Comparison of ENCODE assay signal across 10 cellular contexts in genomic region chrX:51494409-51494808, GRCh38. TPM values are rescaled to one million over a fixed set of nuclear protein-coding genes. Genes with fewer than 3 reads are reported as not detected.
A peak's percentile ranks its signal among the peaks of the same experiment; 100 is the strongest.
DNase-seq lines count a peak whose midpoint lies in the region; ATAC-seq, FAIRE-seq and TF ChIP-seq lines count a peak whose summit lies in the region.
"Had no signal": no experiment of that assay in that cellular context is flagged by ENCODE, and none has a peak within 500 bp of the region (broad histone marks: within the 10 kb centered on the region; RNA-seq: fewer than 3 reads in every experiment).

No MANE protein-coding gene starts in this region.

- no TSS peak for BruUV-seq in mammary epithelial cell (replicated peaks; lab: Mats Ljungman, UMichigan)

- no peak overlapping the region for H3K27ac Mint-ChIP-seq in stimulated activated effector memory CD8-positive, alpha-beta T cell treated with anti-CD3 and anti-CD28 coated beads, Interleukin-12 subunit alpha, Interleukin-12 subunit beta, amount 100 ng/mL, for 72 hours

- dilution Hi-C loops in mammary epithelial cell (cut with HindIII; ENCODE audit: low sequenced_read_pairs), result no loop called here

- 32% methylated on average over 4 of the region's 4 CpGs for WGBS in mammary epithelial cell (ENCODE audit: low coverage, missing lambda C conversion rate)
- WGBS in thyroid gland, 2 donors, result 49 to 69% methylated on average over 4 of the region's 4 CpGs

- intact Hi-C loops in mammary epithelial cell (cut with micrococcal nuclease), result no loop called here
- intact Hi-C loops in breast epithelium (cut with DNase I; ENCODE audit: low total_unique reads), result no loop called here
- intact Hi-C loops in thyroid gland (cut with DNase I), result no loop called here

- no peak for ATAC-seq in stimulated activated effector memory CD8-positive, alpha-beta T cell treated with anti-CD3 and anti-CD28 coated beads, Interleukin-12 subunit alpha, Interleukin-12 subunit beta, amount 100 ng/mL, for 72 hours
- no peak for ATAC-seq in GM21515 (IDR thresholded peaks at IDR 0.05; ENCODE audit: unreplicated experiment)

- CTCF ChIA-PET in mammary epithelial cell (lab: Charles Lee; ENCODE audit: low non-redundant PET), result no interaction called here

- no peaks in the 10 kb centered on the region for H3K27me3 ChIP-seq in mammary epithelial cell (ENCODE audit: insufficient read depth, low read length)
- H3K27me3 ChIP-seq in breast epithelium, result peaks cover 0 to 47% of the 10 kb centered on the region in 2 donors
- H3K27me3 ChIP-seq in thyroid gland, result no peaks in the 10 kb centered on the region

- in situ Hi-C loops in mammary epithelial cell (cut with MboI; ENCODE audit: low sequenced_read_pairs in 2 of 2), result no loop called here

- H2AFZ ChIP-seq in mammary epithelial cell (ENCODE audit: low read depth, low read length), result no peak overlapping the region

- H3K9me3 ChIP-seq in mammary epithelial cell (replicated peaks; ENCODE audit: insufficient read depth, low read length) (peaks cover 6% of the 10 kb centered on the region), breast epithelium (no peaks in the 10 kb centered on the region), thyroid gland (no peaks in the 10 kb centered on the region)

- H3K4me3 ChIP-seq in mammary epithelial cell (replicated peaks in 1 of 3; ENCODE audit: insufficient read depth in 1 of 3, low read depth in 2 of 3, low read length in 3 of 3), result peak overlapping the region in 1 of 3 experiments; percentile 57
- no peak overlapping the region for H3K4me3 ChIP-seq in breast epithelium
- H3K4me3 ChIP-seq in thyroid gland (replicated peaks in 1 of 3), result no peak overlapping the region

- peak overlapping the region; percentile 31 for H3K4me2 ChIP-seq in mammary epithelial cell (ENCODE audit: insufficient read depth, low read depth, low read length)

- H3K4me1 ChIP-seq in mammary epithelial cell (ENCODE audit: insufficient read depth, low read length) (no peaks in the 10 kb centered on the region), breast epithelium (no peaks in the 10 kb centered on the region), thyroid gland (no peaks in the 10 kb centered on the region)

- peak overlapping the region; percentile 75 for H3K4me3 Mint-ChIP-seq in stimulated activated effector memory CD8-positive, alpha-beta T cell treated with anti-CD3 and anti-CD28 coated beads, Interleukin-12 subunit alpha, Interleukin-12 subunit beta, amount 100 ng/mL, for 72 hours

- DNase-seq in mammary epithelial cell (no peak), breast epithelium (ENCODE audit: low spot score in 2 of 2) (no peak), RCC 7860 (ENCODE audit: low spot score) (no peak), fibroblast of peridontal ligament (ENCODE audit: extremely low read depth) (peak; percentile 23), thyroid gland (no peak), hypothalamus (lab: John Stamatoyannopoulos, UW) (no peak)
- no peak for DNase-seq in stimulated activated effector memory CD8-positive, alpha-beta T cell treated with anti-CD3 and anti-CD28 coated beads, Interleukin-12 subunit alpha, Interleukin-12 subunit beta, amount 100 ng/mL, for 72 hours (ENCODE audit: low spot score in 2 of 2)
- DNase-seq: NCI-H345 had no signal

- FAIRE-seq in RCC 7860 (lab: Jason Lieb, UNC), result peak; percentile 69

- H3K36me3 Mint-ChIP-seq in stimulated activated effector memory CD8-positive, alpha-beta T cell treated with anti-CD3 and anti-CD28 coated beads, Interleukin-12 subunit alpha, Interleukin-12 subunit beta, amount 100 ng/mL, for 72 hours, result no peaks in the 10 kb centered on the region

- no peaks in the 10 kb centered on the region for H3K9me3 Mint-ChIP-seq in stimulated activated effector memory CD8-positive, alpha-beta T cell treated with anti-CD3 and anti-CD28 coated beads, Interleukin-12 subunit alpha, Interleukin-12 subunit beta, amount 100 ng/mL, for 72 hours

- peaks cover 6% of the 10 kb centered on the region for H3K4me1 Mint-ChIP-seq in stimulated activated effector memory CD8-positive, alpha-beta T cell treated with anti-CD3 and anti-CD28 coated beads, Interleukin-12 subunit alpha, Interleukin-12 subunit beta, amount 100 ng/mL, for 72 hours

- TF ChIP-seq CTCF in mammary epithelial cell (conservative IDR thresholded peaks at IDR 0.05 in 1 of 2, IDR thresholded peaks at IDR 0.05 in 1 of 2; ENCODE audit: extremely low read depth in 1 of 2, insufficient read depth in 1 of 2, low read depth in 1 of 2, low read length in 2 of 2) (peak in 1 of 2 donors; percentile 4), breast epithelium (IDR thresholded peaks at IDR 0.05) (no peak), thyroid gland (IDR thresholded peaks at IDR 0.05) (no peak)

- H3K27ac ChIP-seq in mammary epithelial cell (ENCODE audit: insufficient read depth, low read depth, low read length) (no peak overlapping the region), breast epithelium (no peak overlapping the region), thyroid gland (no peak overlapping the region)
- H3K27ac ChIP-seq: HL-60 had no signal

- no peaks in the 10 kb centered on the region for H4K20me1 ChIP-seq in mammary epithelial cell (ENCODE audit: insufficient read depth, low read length)

- TF ChIP-seq POLR2A in breast epithelium (IDR thresholded peaks at IDR 0.05) (no peak), thyroid gland (IDR thresholded peaks at IDR 0.05) (no peak)

- H3K79me2 ChIP-seq in mammary epithelial cell (ENCODE audit: insufficient read depth, low read length), result peaks cover 25% of the 10 kb centered on the region

- H3K9ac ChIP-seq in mammary epithelial cell (ENCODE audit: insufficient read depth, low read length), result no peak overlapping the region

- H3K36me3 ChIP-seq in mammary epithelial cell (ENCODE audit: insufficient read depth, low read length) (no peaks in the 10 kb centered on the region), breast epithelium (no peaks in the 10 kb centered on the region), thyroid gland (no peaks in the 10 kb centered on the region)

RNA-seq across cellular contexts. Expression of gene NUDT11, which starts 2.0 kb away (rescaled TPM):
- total RNA-seq in mammary epithelial cell (10 to 100 TPM; 13.6 to 14.3 TPM), breast epithelium (1 to 10 TPM; 1.4 to 2.6 (median 2.2) TPM), thyroid gland (1 to 10 TPM in 3 of 4 donors, under 1 TPM in 1; 0.29 to 1.7 (median 1.4) TPM)
- polyA plus RNA-seq in mammary epithelial cell, result 13.6 TPM
- polyA minus RNA-seq in mammary epithelial cell, result 12.6 TPM

Comparison
In these comparisons a context has a peak if more than half of its experiments do, and no peak if none do; other contexts are left out.
1. RNA of gene NUDT11, which starts 2.0 kb away (total RNA-seq): 13.6 to 14.3 TPM in mammary epithelial cell; 1.4 to 2.6 TPM in breast epithelium and 0.29 to 1.7 TPM in thyroid gland; every median in the first group is over 4 times any median in the second.